In the genomic region with DNA sequence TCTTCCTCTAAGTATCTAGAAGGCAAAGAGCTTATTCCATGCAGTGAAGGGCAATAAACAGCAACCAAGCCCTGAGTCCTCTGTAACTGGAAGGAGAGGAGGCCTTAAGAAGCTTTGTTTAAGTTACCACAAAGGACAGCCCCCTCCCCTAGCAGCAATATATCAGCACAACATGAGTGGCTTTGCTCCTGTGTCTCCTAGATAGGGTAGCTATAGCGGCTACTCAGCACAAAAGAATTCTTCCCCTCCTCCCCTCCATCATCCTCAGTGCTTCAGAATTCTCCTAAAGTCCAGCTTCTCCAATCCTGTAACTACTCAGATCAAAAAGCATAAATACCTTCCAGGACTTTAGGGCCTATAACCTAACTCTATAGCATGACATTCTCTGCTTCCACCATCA, we compare ENCODE assay signal across 1 cellular context.
TF ChIP-seq lines count a peak whose summit lies in the region.

No MANE protein-coding gene starts in this region.

TF ChIP-seq in WTC11, 78 proteins besides CTCF, POLR2A, EP300 and RAD21 (continued from another document):
- TF ChIP-seq ATF1 (CRISPR knock-in tag; IDR thresholded peaks at IDR 0.05) (no peak), KAT7 (CRISPR knock-in tag; IDR thresholded peaks at IDR 0.05; ENCODE audit: borderline replicate concordance) (no peak)
- TF ChIP-seq, protein P1, sequence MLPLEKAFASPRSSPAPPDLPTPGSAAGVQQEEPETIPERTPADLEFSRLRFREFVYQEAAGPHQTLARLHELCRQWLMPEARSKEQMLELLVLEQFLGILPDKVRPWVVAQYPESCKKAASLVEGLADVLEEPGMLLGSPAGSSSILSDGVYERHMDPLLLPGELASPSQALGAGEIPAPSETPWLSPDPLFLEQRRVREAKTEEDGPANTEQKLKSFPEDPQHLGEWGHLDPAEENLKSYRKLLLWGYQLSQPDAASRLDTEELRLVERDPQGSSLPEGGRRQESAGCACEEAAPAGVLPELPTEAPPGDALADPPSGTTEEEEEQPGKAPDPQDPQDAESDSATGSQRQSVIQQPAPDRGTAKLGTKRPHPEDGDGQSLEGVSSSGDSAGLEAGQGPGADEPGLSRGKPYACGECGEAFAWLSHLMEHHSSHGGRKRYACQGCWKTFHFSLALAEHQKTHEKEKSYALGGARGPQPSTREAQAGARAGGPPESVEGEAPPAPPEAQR (CRISPR knock-in tag; IDR thresholded peaks at IDR 0.05): no peak
